ENCODE assay signal across 16 cellular contexts in the genomic region with DNA sequence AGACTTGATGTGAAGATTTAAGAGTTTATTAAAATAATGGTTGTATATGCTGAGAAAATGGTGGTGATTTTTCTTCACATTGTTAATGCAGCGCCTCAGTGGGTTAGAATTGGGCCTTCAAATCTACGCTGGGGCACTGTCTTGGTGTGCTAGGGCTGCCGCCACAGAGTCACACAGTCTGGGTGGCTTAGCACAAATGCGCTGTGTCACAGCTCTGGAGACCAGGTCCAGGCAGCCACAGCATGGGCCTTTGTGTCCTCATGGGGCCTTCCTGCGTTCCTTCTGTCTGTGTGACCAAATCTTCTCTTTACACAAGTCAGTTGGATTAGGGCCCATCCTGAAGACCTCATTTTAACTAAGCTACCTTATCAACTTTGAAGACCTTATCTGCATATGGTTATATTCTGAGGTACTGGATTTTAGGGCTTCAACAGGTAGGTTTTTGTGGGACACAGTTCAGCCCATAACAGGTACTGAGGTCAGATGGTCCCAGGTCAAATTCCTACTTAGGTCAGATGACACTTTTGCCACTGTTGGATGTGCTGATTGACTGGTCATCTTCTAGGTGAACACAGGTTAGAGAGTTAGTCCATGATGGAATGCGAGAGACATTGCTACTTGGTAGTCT. TPM values are rescaled to one million over a fixed set of nuclear protein-coding genes. Genes with fewer than 3 reads are reported as not detected.
DNase-seq lines count a peak whose midpoint lies in the region; ATAC-seq and TF ChIP-seq lines count a peak whose summit lies in the region.
"Had no signal": no experiment of that assay in that cellular context is flagged by ENCODE, and none has a peak within 500 bp of the region (broad histone marks: within the 10 kb centered on the region; RNA-seq: fewer than 3 reads in every experiment).

No MANE protein-coding gene starts in this region.

- peak overlapping the region; percentile 13 for H3K9ac ChIP-seq in H9 (ENCODE audit: extremely low read depth, insufficient read length, low read length)
- H3K9ac ChIP-seq in endodermal cell (ENCODE audit: extremely low read depth, low read length, poor library complexity, severe bottlenecking) = no peak overlapping the region

- H3K4me3 ChIP-seq in endodermal cell (ENCODE audit: low read length) (no peak overlapping the region), neutrophil (ENCODE audit: low read depth in 1 of 2, low read length in 1 of 2) (no peak overlapping the region)
- H3K4me3 ChIP-seq: SJCRH30 had no signal

- H3K56ac ChIP-seq in H9 (ENCODE audit: insufficient read length, low read depth, low read length) = no peak overlapping the region

- H3K27ac ChIP-seq in CD4-positive, alpha-beta T cell (ENCODE audit: low read depth, low read length) = no peak overlapping the region
- H3K27ac ChIP-seq in H9 (ENCODE audit: insufficient read length, low read depth, low read length) (no peak overlapping the region), endodermal cell (ENCODE audit: low read depth, low read length) (no peak overlapping the region), neutrophil (peak overlapping the region; percentile 7)
- H3K27ac ChIP-seq: RWPE1, SJCRH30 had no signal

- no peak overlapping the region for H3K4ac ChIP-seq in H9 (ENCODE audit: low read depth, low read length)

- H2BK12ac ChIP-seq in H9 (ENCODE audit: insufficient read length, low read depth, low read length) = no peak overlapping the region

- H2AFZ ChIP-seq in H9 (ENCODE audit: low read length) = no peak overlapping the region

- H3K27me3 ChIP-seq in CD4-positive, alpha-beta T cell (ENCODE audit: control insufficient read depth, insufficient read depth, low read length) = no peaks in the 10 kb centered on the region
- no peaks in the 10 kb centered on the region; the same call in 1 of the 2 replicates for H3K27me3 ChIP-seq in H9 (ENCODE audit: insufficient read depth, low read length)
- H3K27me3 ChIP-seq in endodermal cell (ENCODE audit: control insufficient read depth, insufficient read depth, low read length, poor library complexity, severe bottlenecking) = no peaks in the 10 kb centered on the region
- no peaks in the 10 kb centered on the region for H3K27me3 ChIP-seq in neutrophil
- H3K27me3 ChIP-seq: BE2C, SJCRH30 had no signal

- H3K23ac ChIP-seq in H9 (ENCODE audit: insufficient read length, low read depth, low read length) = no peak overlapping the region

- H3K4me3 Mint-ChIP-seq in CD4-positive, alpha-beta T cell = no peak overlapping the region
- no peak overlapping the region for H3K4me3 Mint-ChIP-seq in H9
- no peak overlapping the region for H3K4me3 Mint-ChIP-seq in endodermal cell

- H3K27ac Mint-ChIP-seq in CD4-positive, alpha-beta T cell = peak overlapping the region; percentile 41
- H3K27ac Mint-ChIP-seq in H9 (peak overlapping the region; percentile 1 to 45 (median 6); a peak in 2 of 7 replicates), endodermal cell (peak overlapping the region; percentile 6)

- H3K4me2 ChIP-seq in H9 (ENCODE audit: insufficient read depth, insufficient read length, low read length) = no peak overlapping the region

- peaks cover 3% of the 10 kb centered on the region; the same call in 1 of the 2 replicates for H3K4me1 ChIP-seq in H9 (ENCODE audit: insufficient read depth, low read length)
- H3K4me1 ChIP-seq in endodermal cell (ENCODE audit: control insufficient read depth, insufficient read depth, low read length) = peaks cover 14% of the 10 kb centered on the region
- peaks cover 18% of the 10 kb centered on the region in 2 experiments for H3K4me1 ChIP-seq in neutrophil (ENCODE audit: control insufficient read depth in 1 of 2, insufficient read depth in 1 of 2, low read depth in 1 of 2, low read length in 1 of 2)
- H3K4me1 ChIP-seq: BE2C, SJCRH30 had no signal

- no peaks in the 10 kb centered on the region for H3K9me3 ChIP-seq in CD4-positive, alpha-beta T cell (ENCODE audit: control insufficient read depth, low read length)
- H3K9me3 ChIP-seq in H9 (ENCODE audit: control insufficient read depth, low read depth, low read length) (no peaks in the 10 kb centered on the region), endodermal cell (ENCODE audit: control insufficient read depth, low read length) (no peaks in the 10 kb centered on the region), neutrophil (no peaks in the 10 kb centered on the region)
- H3K9me3 ChIP-seq: BE2C, SJCRH30 had no signal

- H3K4me1 Mint-ChIP-seq in CD4-positive, alpha-beta T cell (ENCODE audit: low read depth) = peaks cover 66% of the 10 kb centered on the region
- H3K4me1 Mint-ChIP-seq in H9 = peaks cover 19 to 30% of the 10 kb centered on the region in 2 experiments
- peaks cover 25% of the 10 kb centered on the region for H3K4me1 Mint-ChIP-seq in endodermal cell

- no peak overlapping the region for H2BK15ac ChIP-seq in H9 (ENCODE audit: low read depth, low read length)

- intact Hi-C loops in CD4-positive, alpha-beta T cell (cut with DNase I, micrococcal nuclease) = loop anchor here in 1 of 2 experiments (10.0 kb wide), 1 partner anchor 45 kb away; no protein-coding TSS in a partner anchor

- H3K23me2 ChIP-seq in H9 (ENCODE audit: insufficient read length, low read depth, low read length, poor library complexity, severe bottlenecking) = no peaks in the 10 kb centered on the region

- TF ChIP-seq CTCF in CD4-positive, alpha-beta T cell (IDR thresholded peaks at IDR 0.05) = no peak
- TF ChIP-seq CTCF in H9 (conservative IDR thresholded peaks at IDR 0.05) (no peak), endodermal cell (conservative IDR thresholded peaks at IDR 0.05) (no peak), neutrophil (IDR thresholded peaks at IDR 0.05) (no peak)

- peaks cover 21% of the 10 kb centered on the region for H3K36me3 ChIP-seq in endodermal cell (ENCODE audit: control insufficient read depth, insufficient read depth, low read length)
- peaks cover 24% of the 10 kb centered on the region for H3K36me3 ChIP-seq in neutrophil

- WGBS in H9 (ENCODE audit: extremely low coverage, insufficient read length, low lambda C conversion rate) = no CpG with 5 or more reads among the region's 6 CpGs
- WGBS in endodermal cell (ENCODE audit: insufficient coverage in 1 of 2, insufficient read length in 1 of 2), 2 experiments = 95% methylated on average over 5 to 6 of the region's 6 CpGs

- H4K5ac ChIP-seq in H9 (ENCODE audit: insufficient read length, low read depth, low read length) = no peak overlapping the region

- no peak overlapping the region for H2BK120ac ChIP-seq in H9 (ENCODE audit: low read depth, low read length, poor library complexity, severe bottlenecking)

- no peak overlapping the region for H2AK5ac ChIP-seq in H9 (ENCODE audit: insufficient read length, low read length)

- H4K8ac ChIP-seq in H9 (replicated peaks; ENCODE audit: insufficient read length, low read depth, low read length) = no peak overlapping the region

- H2BK20ac ChIP-seq in H9 (ENCODE audit: low read depth, low read length, poor library complexity, severe bottlenecking) = no peak overlapping the region

- POLR2A ChIA-PET in CD4-positive, alpha-beta T cell (lab: Charles Lee) = no interaction called here

- no peak for DNase-seq in CD4-positive, alpha-beta T cell
- DNase-seq in H9 (no peak), endodermal cell (no peak), DMS 273 treated with DMSO at 0.1 percent for 48 hours (lab: John Stamatoyannopoulos, UW) (no peak), DMS 273 (lab: John Stamatoyannopoulos, UW; ENCODE audit: unreplicated experiment) (no peak)
- DNase-seq: BE2C, DMS79 treated with DMSO at 0.1 percent for 48 hours, GOT3, Kasumi-1, NCI-H1105 treated with DMSO at 0.1 percent for 48 hours, NCI-H187, NCI-H446, SJCRH30 had no signal

- H3K9me3 Mint-ChIP-seq in CD4-positive, alpha-beta T cell = no peaks in the 10 kb centered on the region
- H3K9me3 Mint-ChIP-seq in H9 = no peaks in the 10 kb centered on the region
- H3K9me3 Mint-ChIP-seq in endodermal cell = no peaks in the 10 kb centered on the region

- H2BK5ac ChIP-seq in H9 (ENCODE audit: insufficient read length, low read length) = no peak overlapping the region

- ATAC-seq in CD4-positive, alpha-beta T cell (ENCODE audit: poor library complexity) = no peak
- ATAC-seq in HG03095 (IDR thresholded peaks at IDR 0.05; ENCODE audit: unreplicated experiment) = no peak

- H4K91ac ChIP-seq in H9 (ENCODE audit: insufficient read length, low read depth, low read length) = no peak overlapping the region

- no peak overlapping the region for H3K18ac ChIP-seq in H9 (ENCODE audit: insufficient read length, low read depth, low read length)

- CTCF ChIA-PET in CD4-positive, alpha-beta T cell (lab: Charles Lee) = interaction anchor here (1.6 kb wide), 1 partner anchor 16 kb away, joined by 4 read pairs; no protein-coding TSS in a partner anchor

- H3K79me2 ChIP-seq in H9 (ENCODE audit: insufficient read depth, low read length) = peaks cover 31% of the 10 kb centered on the region; the same call in 1 of the 2 replicates

- H4K20me1 ChIP-seq in H9 (ENCODE audit: control insufficient read depth, insufficient read depth, insufficient read length) = no peaks in the 10 kb centered on the region

- no peak overlapping the region for H3T11ph ChIP-seq in H9 (ENCODE audit: low read length)

- H3K36me3 Mint-ChIP-seq in CD4-positive, alpha-beta T cell (ENCODE audit: low read depth) = peaks cover 58% of the 10 kb centered on the region
- H3K36me3 Mint-ChIP-seq in H9 (ENCODE audit: insufficient read depth in 1 of 3, low read depth in 3 of 3) (peaks cover 15 to 22% (median 22%) of the 10 kb centered on the region in 3 experiments; a peak in 6 of 7 replicates), endodermal cell (ENCODE audit: low read depth) (peaks cover 30% of the 10 kb centered on the region)

- H3K14ac ChIP-seq in H9 (ENCODE audit: insufficient read depth, low read length) = no peak overlapping the region

- no peaks in the 10 kb centered on the region for H3K27me3 Mint-ChIP-seq in CD4-positive, alpha-beta T cell
- H3K27me3 Mint-ChIP-seq in H9 (ENCODE audit: low read depth) (no peaks in the 10 kb centered on the region), endodermal cell (ENCODE audit: insufficient read depth) (no peaks in the 10 kb centered on the region)

- H3K79me1 ChIP-seq in H9 (ENCODE audit: insufficient read depth, low read depth, low read length, poor library complexity, severe bottlenecking) = peaks cover 15% of the 10 kb centered on the region

RNA-seq across cellular contexts. Expression of a gene that starts 17.5 kb away (rescaled TPM):
- total RNA-seq in CD4-positive, alpha-beta T cell = 100 to 1,000 TPM in 1 of 2 experiments, 10 to 100 TPM in 1; 98.1 to 101 TPM
- 27.9 and 32.9 TPM in 2 replicates for total RNA-seq in H9 (2021)
- total RNA-seq in endodermal cell = 10 to 100 TPM; 36.8 to 40.1 TPM
- polyA plus RNA-seq in endodermal cell (2013, experiment 1 of 2) = 18.6 TPM
- 18.9 TPM for polyA plus RNA-seq in endodermal cell (2013, experiment 2 of 2)
